Comparison of ENCODE assay signal across 18 cellular contexts in the genomic region with DNA sequence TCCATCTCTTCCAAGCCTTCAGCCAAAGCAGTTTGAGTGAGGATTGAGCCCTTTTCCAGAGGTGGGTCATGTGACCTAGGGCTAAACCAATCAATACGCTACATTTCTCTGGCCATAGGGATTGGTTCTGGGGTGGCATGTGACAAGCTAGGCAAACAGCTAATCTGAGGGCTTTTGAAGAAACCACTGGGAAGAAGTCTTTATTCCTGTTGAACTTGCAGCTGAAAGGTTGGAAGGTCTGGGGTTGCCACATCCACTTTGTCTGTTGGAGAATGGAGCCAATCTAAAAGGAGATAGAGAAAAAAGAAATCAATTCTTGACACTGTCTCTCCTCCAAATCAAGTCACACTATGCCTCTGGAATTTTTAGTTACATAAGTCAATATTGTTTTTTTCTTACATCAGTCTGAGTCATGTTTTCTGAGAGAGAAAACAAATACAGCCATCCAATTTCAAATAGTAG.
A peak's percentile ranks its signal among the peaks of the same experiment; 100 is the strongest.
DNase-seq lines count a peak whose midpoint lies in the region; ATAC-seq and TF ChIP-seq lines count a peak whose summit lies in the region.
"Had no signal": no experiment of that assay in that cellular context is flagged by ENCODE, and none has a peak within 500 bp of the region (broad histone marks: within the 10 kb centered on the region; RNA-seq: fewer than 3 reads in every experiment).

No MANE protein-coding gene starts in this region.

- no peaks in the 10 kb centered on the region for H3K36me3 Mint-ChIP-seq in activated CD8-positive, alpha-beta T cell treated with anti-CD3 and anti-CD28 coated beads, Interleukin-2, amount 10 ng/mL, durations not matched to agents 7 days and 5 days (ENCODE audit: low read depth)
- H3K36me3 Mint-ChIP-seq: natural killer cell had no signal

- H3K4me3 Mint-ChIP-seq in activated CD8-positive, alpha-beta T cell treated with anti-CD3 and anti-CD28 coated beads, Interleukin-2, amount 10 ng/mL, durations not matched to agents 7 days and 5 days = no peak overlapping the region
- H3K4me3 Mint-ChIP-seq: natural killer cell; T-helper 2 cell treated with Interferon-gamma antibody and Interleukin-4, amounts not matched to agents 5 μg/mL and 100 μg/mL, for 36 hours had no signal

- no peaks in the 10 kb centered on the region for H3K9me3 Mint-ChIP-seq in activated CD8-positive, alpha-beta T cell treated with anti-CD3 and anti-CD28 coated beads, Interleukin-2, amount 10 ng/mL, durations not matched to agents 7 days and 5 days (ENCODE audit: insufficient read depth)
- H3K9me3 Mint-ChIP-seq: T-helper 2 cell treated with Interferon-gamma antibody and Interleukin-4, amounts not matched to agents 5 μg/mL and 100 μg/mL, for 36 hours had no signal

- CTCF ChIA-PET in activated CD8-positive, alpha-beta T cell treated with anti-CD3 and anti-CD28 coated beads, Interleukin-2, amount 10 ng/mL, durations not matched to agents 7 days and 5 days (lab: Charles Lee) = no interaction called here

- no peak overlapping the region for H3K27ac Mint-ChIP-seq in activated CD8-positive, alpha-beta T cell treated with anti-CD3 and anti-CD28 coated beads, Interleukin-2, amount 10 ng/mL, durations not matched to agents 7 days and 5 days
- H3K27ac Mint-ChIP-seq: natural killer cell; T-helper 2 cell treated with Interferon-gamma antibody and Interleukin-4, amounts not matched to agents 5 μg/mL and 100 μg/mL, for 36 hours had no signal

- peak; percentile 43 for DNase-seq in HT1080 (ENCODE audit: low read depth)
- DNase-seq in amniotic epithelial cell (ENCODE audit: low read depth) = peak; percentile 34
- DNase-seq in foreskin keratinocyte = peak; percentile 48 to 52
- no peak for DNase-seq in sigmoid colon
- no peak for DNase-seq in NCI-H2196 (lab: John Stamatoyannopoulos, UW; ENCODE audit: unreplicated experiment)
- DNase-seq in activated CD8-positive, alpha-beta T cell treated with anti-CD3 and anti-CD28 coated beads, Interleukin-2, amount 10 ng/mL, durations not matched to agents 7 days and 5 days = no peak
- DNase-seq: activated CD4-positive, CD25-positive, alpha-beta regulatory T cell; gastrocnemius medialis; lower lobe of right lung; natural killer cell; NCI-H1436 treated with DMSO at 0.1 percent for 48 hours; NCI-H446; SHP77 treated with DMSO at 0.1 percent for 48 hours; stimulated activated CD4-positive, alpha-beta T cell treated with anti-CD3 and anti-CD28 coated beads, Interleukin-12 subunit alpha, Interleukin-12 subunit beta, amount 100 ng/mL, for 4 hours had no signal

- H3K4me3 ChIP-seq in sigmoid colon = no peak overlapping the region
- H3K4me3 ChIP-seq: gastrocnemius medialis, lower lobe of right lung, prostate gland had no signal

- intact Hi-C loops in sigmoid colon (cut with DNase I) = no loop called here

- no peak for TF ChIP-seq POLR2A in sigmoid colon (IDR thresholded peaks at IDR 0.05)

- H3K4me1 ChIP-seq in foreskin keratinocyte (peaks cover 14% of the 10 kb centered on the region), sigmoid colon (no peaks in the 10 kb centered on the region)
- H3K4me1 ChIP-seq: gastrocnemius medialis, lower lobe of right lung, prostate gland had no signal

- no peaks in the 10 kb centered on the region for H3K9me3 ChIP-seq in sigmoid colon
- H3K9me3 ChIP-seq: gastrocnemius medialis, lower lobe of right lung, prostate gland had no signal

- TF ChIP-seq EP300 in sigmoid colon (IDR thresholded peaks at IDR 0.05) = no peak

- H3K27ac ChIP-seq in foreskin keratinocyte (peak overlapping the region; percentile 42), sigmoid colon (no peak overlapping the region)
- H3K27ac ChIP-seq: C4-2B, gastrocnemius medialis, lower lobe of right lung, prostate gland had no signal

- H3K27me3 Mint-ChIP-seq in activated CD8-positive, alpha-beta T cell treated with anti-CD3 and anti-CD28 coated beads, Interleukin-2, amount 10 ng/mL, durations not matched to agents 7 days and 5 days (ENCODE audit: low read depth) = no peaks in the 10 kb centered on the region

- no peaks in the 10 kb centered on the region for H3K36me3 ChIP-seq in sigmoid colon
- H3K36me3 ChIP-seq: gastrocnemius medialis, lower lobe of right lung, prostate gland had no signal

- H3K27me3 ChIP-seq in foreskin keratinocyte (no peaks in the 10 kb centered on the region), sigmoid colon (no peaks in the 10 kb centered on the region)
- H3K27me3 ChIP-seq: gastrocnemius medialis had no signal

- no peak for TF ChIP-seq CTCF in foreskin keratinocyte (conservative IDR thresholded peaks at IDR 0.05)
- no peak for TF ChIP-seq CTCF in sigmoid colon (IDR thresholded peaks at IDR 0.05)

- ATAC-seq in foreskin keratinocyte = peak; percentile 40
- ATAC-seq in HG02588 (IDR thresholded peaks at IDR 0.05; ENCODE audit: unreplicated experiment) = no peak
- ATAC-seq in activated CD8-positive, alpha-beta T cell treated with anti-CD3 and anti-CD28 coated beads, Interleukin-2, amount 10 ng/mL, durations not matched to agents 7 days and 5 days = no peak
- ATAC-seq: gastrocnemius medialis, natural killer cell had no signal

- no peaks in the 10 kb centered on the region for H3K4me1 Mint-ChIP-seq in activated CD8-positive, alpha-beta T cell treated with anti-CD3 and anti-CD28 coated beads, Interleukin-2, amount 10 ng/mL, durations not matched to agents 7 days and 5 days (ENCODE audit: low read depth)
- H3K4me1 Mint-ChIP-seq: natural killer cell had no signal

- POLR2A ChIA-PET in activated CD8-positive, alpha-beta T cell treated with anti-CD3 and anti-CD28 coated beads, Interleukin-2, amount 10 ng/mL, durations not matched to agents 7 days and 5 days (lab: Charles Lee) = no interaction called here

- 96 to 97% methylated on average over 1 of the region's 1 CpG for WGBS in sigmoid colon, 2 donors

Comparison
In these comparisons a context has a peak if more than half of its experiments do, and no peak if none do; other contexts are left out.
1. DNase-seq: peak in HT1080 (single experiment), amniotic epithelial cell (single experiment) and foreskin keratinocyte (2 of 2); none in sigmoid colon (single experiment), NCI-H2196 (single experiment) and activated CD8-positive, alpha-beta T cell treated with anti-CD3 and anti-CD28 coated beads, Interleukin-2, amount 10 ng/mL, durations not matched to agents 7 days and 5 days (single experiment).